Comparison of ENCODE assay signal across 1 cellular context in the genomic region with DNA sequence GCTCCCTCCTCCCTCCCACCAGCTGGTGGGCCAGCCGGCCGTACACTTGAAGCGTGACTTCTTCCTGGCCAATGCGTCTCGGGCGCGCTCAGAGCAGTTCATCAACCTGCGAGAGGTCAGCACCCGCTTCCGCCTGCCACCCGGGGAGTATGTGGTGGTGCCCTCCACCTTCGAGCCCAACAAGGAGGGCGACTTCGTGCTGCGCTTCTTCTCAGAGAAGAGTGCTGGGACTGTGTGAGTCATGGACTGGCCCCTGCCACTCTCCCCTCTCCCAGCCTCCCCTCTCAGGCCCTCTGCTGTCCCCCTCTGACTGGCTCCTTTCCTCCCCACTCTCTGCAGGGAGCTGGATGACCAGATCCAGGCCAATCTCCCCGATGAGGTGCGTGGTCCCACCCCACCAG.
TF ChIP-seq lines count a peak whose summit lies in the region.

No MANE protein-coding gene starts in this region.

TF ChIP-seq in GM23338, 12 proteins besides CTCF, POLR2A, EP300 and RAD21 (continued from another document):
- TF ChIP-seq CREB1 (CRISPR knock-in tag; IDR thresholded peaks at IDR 0.05; ENCODE audit: low read depth) (no peak), EZH2phosphoT487 (IDR thresholded peaks at IDR 0.05; ENCODE audit: unreplicated experiment) (no peak), STAT1 (IDR thresholded peaks at IDR 0.05; ENCODE audit: unreplicated experiment) (no peak), NANOG (IDR thresholded peaks at IDR 0.05; ENCODE audit: borderline replicate concordance) (no peak), EZH2 (IDR thresholded peaks at IDR 0.05; ENCODE audit: low read depth, unreplicated experiment) (no peak), ZNF331 (CRISPR knock-in tag; IDR thresholded peaks at IDR 0.05; ENCODE audit: low read depth) (no peak), ZNF114 (CRISPR knock-in tag; IDR thresholded peaks at IDR 0.05) (no peak)
- TF ChIP-seq, protein P1, sequence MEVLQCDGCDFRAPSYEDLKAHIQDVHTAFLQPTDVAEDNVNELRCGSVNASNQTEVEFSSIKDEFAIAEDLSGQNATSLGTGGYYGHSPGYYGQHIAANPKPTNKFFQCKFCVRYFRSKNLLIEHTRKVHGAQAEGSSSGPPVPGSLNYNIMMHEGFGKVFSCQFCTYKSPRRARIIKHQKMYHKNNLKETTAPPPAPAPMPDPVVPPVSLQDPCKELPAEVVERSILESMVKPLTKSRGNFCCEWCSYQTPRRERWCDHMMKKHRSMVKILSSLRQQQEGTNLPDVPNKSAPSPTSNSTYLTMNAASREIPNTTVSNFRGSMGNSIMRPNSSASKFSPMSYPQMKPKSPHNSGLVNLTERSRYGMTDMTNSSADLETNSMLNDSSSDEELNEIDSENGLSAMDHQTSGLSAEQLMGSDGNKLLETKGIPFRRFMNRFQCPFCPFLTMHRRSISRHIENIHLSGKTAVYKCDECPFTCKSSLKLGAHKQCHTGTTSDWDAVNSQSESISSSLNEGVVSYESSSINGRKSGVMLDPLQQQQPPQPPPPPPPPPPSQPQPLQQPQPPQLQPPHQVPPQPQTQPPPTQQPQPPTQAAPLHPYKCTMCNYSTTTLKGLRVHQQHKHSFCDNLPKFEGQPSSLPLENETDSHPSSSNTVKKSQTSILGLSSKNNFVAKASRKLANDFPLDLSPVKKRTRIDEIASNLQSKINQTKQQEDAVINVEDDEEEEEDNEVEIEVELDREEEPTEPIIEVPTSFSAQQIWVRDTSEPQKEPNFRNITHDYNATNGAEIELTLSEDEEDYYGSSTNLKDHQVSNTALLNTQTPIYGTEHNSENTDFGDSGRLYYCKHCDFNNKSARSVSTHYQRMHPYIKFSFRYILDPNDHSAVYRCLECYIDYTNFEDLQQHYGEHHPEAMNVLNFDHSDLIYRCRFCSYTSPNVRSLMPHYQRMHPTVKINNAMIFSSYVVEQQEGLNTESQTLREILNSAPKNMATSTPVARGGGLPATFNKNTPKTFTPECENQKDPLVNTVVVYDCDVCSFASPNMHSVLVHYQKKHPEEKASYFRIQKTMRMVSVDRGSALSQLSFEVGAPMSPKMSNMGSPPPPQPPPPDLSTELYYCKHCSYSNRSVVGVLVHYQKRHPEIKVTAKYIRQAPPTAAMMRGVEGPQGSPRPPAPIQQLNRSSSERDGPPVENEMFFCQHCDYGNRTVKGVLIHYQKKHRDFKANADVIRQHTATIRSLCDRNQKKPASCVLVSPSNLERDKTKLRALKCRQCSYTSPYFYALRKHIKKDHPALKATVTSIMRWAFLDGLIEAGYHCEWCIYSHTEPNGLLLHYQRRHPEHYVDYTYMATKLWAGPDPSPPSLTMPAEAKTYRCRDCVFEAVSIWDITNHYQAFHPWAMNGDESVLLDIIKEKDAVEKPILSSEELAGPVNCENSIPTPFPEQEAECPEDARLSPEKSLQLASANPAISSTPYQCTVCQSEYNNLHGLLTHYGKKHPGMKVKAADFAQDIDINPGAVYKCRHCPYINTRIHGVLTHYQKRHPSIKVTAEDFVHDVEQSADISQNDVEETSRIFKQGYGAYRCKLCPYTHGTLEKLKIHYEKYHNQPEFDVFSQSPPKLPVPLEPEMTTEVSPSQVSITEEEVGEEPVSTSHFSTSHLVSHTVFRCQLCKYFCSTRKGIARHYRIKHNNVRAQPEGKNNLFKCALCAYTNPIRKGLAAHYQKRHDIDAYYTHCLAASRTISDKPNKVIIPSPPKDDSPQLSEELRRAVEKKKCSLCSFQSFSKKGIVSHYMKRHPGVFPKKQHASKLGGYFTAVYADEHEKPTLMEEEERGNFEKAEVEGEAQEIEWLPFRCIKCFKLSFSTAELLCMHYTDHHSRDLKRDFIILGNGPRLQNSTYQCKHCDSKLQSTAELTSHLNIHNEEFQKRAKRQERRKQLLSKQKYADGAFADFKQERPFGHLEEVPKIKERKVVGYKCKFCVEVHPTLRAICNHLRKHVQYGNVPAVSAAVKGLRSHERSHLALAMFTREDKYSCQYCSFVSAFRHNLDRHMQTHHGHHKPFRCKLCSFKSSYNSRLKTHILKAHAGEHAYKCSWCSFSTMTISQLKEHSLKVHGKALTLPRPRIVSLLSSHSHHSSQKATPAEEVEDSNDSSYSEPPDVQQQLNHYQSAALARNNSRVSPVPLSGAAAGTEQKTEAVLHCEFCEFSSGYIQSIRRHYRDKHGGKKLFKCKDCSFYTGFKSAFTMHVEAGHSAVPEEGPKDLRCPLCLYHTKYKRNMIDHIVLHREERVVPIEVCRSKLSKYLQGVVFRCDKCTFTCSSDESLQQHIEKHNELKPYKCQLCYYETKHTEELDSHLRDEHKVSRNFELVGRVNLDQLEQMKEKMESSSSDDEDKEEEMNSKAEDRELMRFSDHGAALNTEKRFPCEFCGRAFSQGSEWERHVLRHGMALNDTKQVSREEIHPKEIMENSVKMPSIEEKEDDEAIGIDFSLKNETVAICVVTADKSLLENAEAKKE (CRISPR knock-in tag; IDR thresholded peaks at IDR 0.05), result no peak
- TF ChIP-seq, protein P2, sequence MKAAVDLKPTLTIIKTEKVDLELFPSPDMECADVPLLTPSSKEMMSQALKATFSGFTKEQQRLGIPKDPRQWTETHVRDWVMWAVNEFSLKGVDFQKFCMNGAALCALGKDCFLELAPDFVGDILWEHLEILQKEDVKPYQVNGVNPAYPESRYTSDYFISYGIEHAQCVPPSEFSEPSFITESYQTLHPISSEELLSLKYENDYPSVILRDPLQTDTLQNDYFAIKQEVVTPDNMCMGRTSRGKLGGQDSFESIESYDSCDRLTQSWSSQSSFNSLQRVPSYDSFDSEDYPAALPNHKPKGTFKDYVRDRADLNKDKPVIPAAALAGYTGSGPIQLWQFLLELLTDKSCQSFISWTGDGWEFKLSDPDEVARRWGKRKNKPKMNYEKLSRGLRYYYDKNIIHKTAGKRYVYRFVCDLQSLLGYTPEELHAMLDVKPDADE (IDR thresholded peaks at IDR 0.05), result no peak
TF ChIP-seq in GM23338: peak in this region for 0.
